ENCODE assay signal across 17 cellular contexts in the genomic region with DNA sequence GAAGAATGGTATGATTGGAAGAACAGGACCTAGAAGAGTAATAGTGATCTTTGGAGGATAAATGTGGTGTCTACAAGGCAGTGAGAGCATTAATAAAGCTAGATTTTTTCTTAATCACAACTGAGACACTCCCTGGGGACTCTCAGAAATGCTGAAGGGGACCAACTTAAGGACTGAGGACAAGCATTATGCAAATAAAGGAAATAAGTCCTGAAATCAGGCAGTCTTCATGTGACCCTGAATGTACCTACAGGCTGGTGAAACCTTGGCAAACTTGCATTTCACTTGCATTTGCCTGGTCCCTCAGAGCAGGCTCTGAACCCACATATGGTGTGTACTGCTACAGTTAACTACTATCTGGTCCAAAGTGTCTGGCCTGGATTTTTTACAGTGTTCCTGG. TPM values are rescaled to one million over a fixed set of nuclear protein-coding genes. Genes with fewer than 3 reads are reported as not detected.
"Had no signal": no experiment of that assay in that cellular context is flagged by ENCODE, and none has a peak within 500 bp of the region (broad histone marks: within the 10 kb centered on the region; RNA-seq: fewer than 3 reads in every experiment).

No MANE protein-coding gene starts in this region.

- DNase-seq: activated CD4-positive, alpha-beta T cell treated with anti-CD3 and anti-CD28 coated beads for 36 hours; activated CD4-positive, alpha-beta T cell treated with anti-CD3 and anti-CD28 coated beads, Interleukin-2, amount 50 U/mL, for 48 hours; activated naive CD4-positive, alpha-beta T cell; activated naive CD8-positive, alpha-beta T cell treated with anti-CD3 and anti-CD28 coated beads, Interleukin-2, amount 10 ng/mL, durations not matched to agents 7 days and 5 days; caudate nucleus; effector memory CD8-positive, alpha-beta T cell; foreskin fibroblast; kidney; midbrain; nucleus accumbens; posterior cingulate gyrus; sigmoid colon; stimulated activated CD4-positive, alpha-beta T cell treated with anti-CD3 and anti-CD28 coated beads, Interleukin-4, amount 100 ng/mL, for 4 hours; tibial artery had no signal

- H3K9me3 ChIP-seq: sigmoid colon, tibial artery had no signal

- H3K4me3 ChIP-seq: lung, sigmoid colon, tibial artery had no signal

- H3K4me1 ChIP-seq: sigmoid colon, tibial artery had no signal

- H3K27me3 ChIP-seq: sigmoid colon, tibial artery had no signal

- ATAC-seq: activated CD4-positive, alpha-beta T cell treated with anti-CD3 and anti-CD28 coated beads for 36 hours; left lobe of liver; stimulated activated memory B cell treated with anti-CD40 and anti-IgM and Interleukin-4, amounts not matched to agents 10 μg/mL and 1 μg/mL and 100 μg/mL, for 72 hours had no signal

- H3K36me3 ChIP-seq: sigmoid colon, tibial artery had no signal

- H3K27ac ChIP-seq: sigmoid colon, tibial artery had no signal

RNA-seq across cellular contexts. Expression of gene ELOVL4, which starts 37.8 kb away (rescaled TPM):
- total RNA-seq: left lobe of liver had no signal
